9 cellular contexts compared by ENCODE assay signal in the genomic region with DNA sequence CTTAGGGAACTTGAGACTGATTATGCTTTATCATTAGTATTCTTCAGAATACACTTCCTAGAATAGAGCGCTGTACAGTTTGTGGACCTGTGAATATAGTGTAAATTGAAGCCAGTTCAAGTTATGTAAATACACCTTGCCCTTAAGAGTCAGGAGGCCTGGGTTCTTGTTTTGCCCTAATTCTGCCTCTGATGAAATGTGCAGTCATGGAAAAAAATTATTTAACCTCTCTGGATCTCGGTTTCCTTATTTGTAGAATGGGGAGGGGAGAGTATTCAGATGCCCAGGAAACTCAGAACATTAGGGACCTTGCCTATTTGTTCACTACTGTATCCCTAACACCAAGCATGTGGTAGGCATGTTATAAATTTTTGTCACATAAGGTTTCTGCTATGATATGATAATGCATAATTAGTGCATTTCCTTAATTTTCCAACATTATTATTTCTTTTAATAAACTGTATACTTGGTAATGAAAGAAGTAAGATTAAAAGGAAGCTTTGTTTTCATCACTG. TPM values are rescaled to one million over a fixed set of nuclear protein-coding genes. Genes with fewer than 3 reads are reported as not detected.
DNase-seq lines count a peak whose midpoint lies in the region; ATAC-seq and TF ChIP-seq lines count a peak whose summit lies in the region.
"Had no signal": no experiment of that assay in that cellular context is flagged by ENCODE, and none has a peak within 500 bp of the region (broad histone marks: within the 10 kb centered on the region; RNA-seq: fewer than 3 reads in every experiment).

No MANE protein-coding gene starts in this region.

- H3K9me3 ChIP-seq in cardiac muscle cell (ENCODE audit: low read depth), result no peaks in the 10 kb centered on the region
- H3K9me3 ChIP-seq in tibial nerve, result no peaks in the 10 kb centered on the region
- H3K9me3 ChIP-seq: transverse colon had no signal

- H3K27me3 ChIP-seq in cardiac muscle cell (peaks cover 14% of the 10 kb centered on the region), tibial nerve (no peaks in the 10 kb centered on the region)
- H3K27me3 ChIP-seq: transverse colon had no signal

- no peak for DNase-seq in cardiac muscle cell (ENCODE audit: low read depth in 1 of 2, low spot score in 1 of 2)
- no peak for DNase-seq in Right ventricle myocardium superior
- DNase-seq in WTC11 (ENCODE audit: low spot score), result no peak
- DNase-seq in immature natural killer cell, result no peak
- no peak for DNase-seq in tibial nerve (ENCODE audit: low spot score in 2 of 2)
- DNase-seq in activated CD4-positive, CD25-positive, alpha-beta regulatory T cell treated with anti-CD3 and anti-CD28 coated beads, Interleukin-2, amount 50 U/mL, for 72 hours, result no peak
- DNase-seq: transverse colon had no signal

- 43 to 48% methylated on average over 2 of the region's 2 CpGs for WGBS in tibial nerve, 2 donors

- H3K4me1 Mint-ChIP-seq in WTC11, result peaks cover 12% of the 10 kb centered on the region
- peaks cover 16 to 27% of the 10 kb centered on the region in 2 donors for H3K4me1 Mint-ChIP-seq in immature natural killer cell

- POLR2A ChIA-PET in WTC11 (lab: Charles Lee), result no interaction called here

- ATAC-seq in Right ventricle myocardium superior (ENCODE audit: poor library complexity) (no peak), WTC11 (no peak), HG03565 (IDR thresholded peaks at IDR 0.05; ENCODE audit: unreplicated experiment) (no peak), HG02981 (IDR thresholded peaks at IDR 0.05; ENCODE audit: unreplicated experiment) (no peak)

- H3K27ac ChIP-seq in cardiac muscle cell, result no peak overlapping the region
- H3K27ac ChIP-seq in tibial nerve, result peak overlapping the region in 2 of 4 donors; percentile 89 to 93

- no peak for TF ChIP-seq EP300 in tibial nerve (IDR thresholded peaks at IDR 0.05)

- intact Hi-C loops in Right ventricle myocardium superior (cut with DNase I), result no loop called here

- no peak for TF ChIP-seq CTCF in cardiac muscle cell (IDR thresholded peaks at IDR 0.05; ENCODE audit: low read depth, low read length)
- no peak for TF ChIP-seq CTCF in WTC11 (IDR thresholded peaks at IDR 0.05)
- TF ChIP-seq CTCF in tibial nerve (IDR thresholded peaks at IDR 0.05), result no peak

- TF ChIP-seq POLR2A in tibial nerve (IDR thresholded peaks at IDR 0.05), result no peak

- H3K4me1 ChIP-seq in cardiac muscle cell (ENCODE audit: low read depth) (no peaks in the 10 kb centered on the region), tibial nerve (peaks cover 0 to 16% (median 3%) of the 10 kb centered on the region in 4 donors)

- no peaks in the 10 kb centered on the region for H3K36me3 ChIP-seq in cardiac muscle cell
- H3K36me3 ChIP-seq in tibial nerve, result no peaks in the 10 kb centered on the region
- H3K36me3 ChIP-seq: transverse colon had no signal

- H3K4me3 Mint-ChIP-seq in WTC11, result peak overlapping the region; percentile 73
- H3K4me3 Mint-ChIP-seq in immature natural killer cell, result peak overlapping the region; percentile 84 to 94 (median 84)

- H3K36me3 Mint-ChIP-seq in WTC11, result no peaks in the 10 kb centered on the region
- H3K36me3 Mint-ChIP-seq in immature natural killer cell, result no peaks in the 10 kb centered on the region

- H3K4me3 ChIP-seq in cardiac muscle cell, result peak overlapping the region; percentile 94
- H3K4me3 ChIP-seq in tibial nerve, result peak overlapping the region; percentile 88 to 98 (median 96)

- H3K9me3 Mint-ChIP-seq in WTC11, result peaks cover 15% of the 10 kb centered on the region
- H3K9me3 Mint-ChIP-seq in immature natural killer cell, result no peaks in the 10 kb centered on the region

- H3K27ac Mint-ChIP-seq in WTC11 (no peak overlapping the region), immature natural killer cell (peak overlapping the region; percentile 82 to 92 (median 86))

- CTCF ChIA-PET in WTC11 (lab: Charles Lee), result interaction anchor here (2.0 to 2.5 kb wide), 2 partner anchors 11 to 13 kb away, joined by 10 to 35 read pairs; no protein-coding TSS in a partner anchor

- H3K27me3 Mint-ChIP-seq in WTC11 (ENCODE audit: low read depth) (peaks cover 58% of the 10 kb centered on the region), immature natural killer cell (ENCODE audit: low read depth in 3 of 3) (peaks cover 0 to 6% (median 2%) of the 10 kb centered on the region in 3 donors)

TF ChIP-seq in WTC11, 78 proteins besides CTCF, POLR2A, EP300 and RAD21:
- TF ChIP-seq, protein P1, sequence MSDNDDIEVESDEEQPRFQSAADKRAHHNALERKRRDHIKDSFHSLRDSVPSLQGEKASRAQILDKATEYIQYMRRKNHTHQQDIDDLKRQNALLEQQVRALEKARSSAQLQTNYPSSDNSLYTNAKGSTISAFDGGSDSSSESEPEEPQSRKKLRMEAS (CRISPR knock-in tag; IDR thresholded peaks at IDR 0.05), result no peak
- no peak for TF ChIP-seq ATF1 (CRISPR knock-in tag; IDR thresholded peaks at IDR 0.05)
- TF ChIP-seq, protein P2, sequence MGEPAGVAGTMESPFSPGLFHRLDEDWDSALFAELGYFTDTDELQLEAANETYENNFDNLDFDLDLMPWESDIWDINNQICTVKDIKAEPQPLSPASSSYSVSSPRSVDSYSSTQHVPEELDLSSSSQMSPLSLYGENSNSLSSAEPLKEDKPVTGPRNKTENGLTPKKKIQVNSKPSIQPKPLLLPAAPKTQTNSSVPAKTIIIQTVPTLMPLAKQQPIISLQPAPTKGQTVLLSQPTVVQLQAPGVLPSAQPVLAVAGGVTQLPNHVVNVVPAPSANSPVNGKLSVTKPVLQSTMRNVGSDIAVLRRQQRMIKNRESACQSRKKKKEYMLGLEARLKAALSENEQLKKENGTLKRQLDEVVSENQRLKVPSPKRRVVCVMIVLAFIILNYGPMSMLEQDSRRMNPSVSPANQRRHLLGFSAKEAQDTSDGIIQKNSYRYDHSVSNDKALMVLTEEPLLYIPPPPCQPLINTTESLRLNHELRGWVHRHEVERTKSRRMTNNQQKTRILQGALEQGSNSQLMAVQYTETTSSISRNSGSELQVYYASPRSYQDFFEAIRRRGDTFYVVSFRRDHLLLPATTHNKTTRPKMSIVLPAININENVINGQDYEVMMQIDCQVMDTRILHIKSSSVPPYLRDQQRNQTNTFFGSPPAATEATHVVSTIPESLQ (CRISPR knock-in tag; IDR thresholded peaks at IDR 0.05), result no peak
- TF ChIP-seq MXD4 (CRISPR knock-in tag; IDR thresholded peaks at IDR 0.05; ENCODE audit: borderline replicate concordance), result no peak
- TF ChIP-seq NR3C1 (CRISPR knock-in tag; conservative IDR thresholded peaks at IDR 0.05; ENCODE audit: low read depth), result no peak

RNA-seq across cellular contexts. Expression of a gene that starts 1.3 kb away (rescaled TPM):
- total RNA-seq in cardiac muscle cell (5.7 and 7.1 TPM in 2 replicates), Right ventricle myocardium superior (9.9 TPM), WTC11 (2021) (4.4 to 5.0 TPM (median 4.5 TPM) in 3 replicates), tibial nerve (10 to 100 TPM in 3 of 4 donors, 1 to 10 TPM in 1; 5.9 to 16.6 (median 11.2) TPM)
- polyA plus RNA-seq in cardiac muscle cell (6.3 and 8.8 TPM in 2 replicates), immature natural killer cell (10 to 100 TPM in 1 of 3 donors, 1 to 10 TPM in 2; 6.4 to 13.1 (median 8.7) TPM)
